Comparison of ENCODE assay signal across 35 cellular contexts in the genomic region with DNA sequence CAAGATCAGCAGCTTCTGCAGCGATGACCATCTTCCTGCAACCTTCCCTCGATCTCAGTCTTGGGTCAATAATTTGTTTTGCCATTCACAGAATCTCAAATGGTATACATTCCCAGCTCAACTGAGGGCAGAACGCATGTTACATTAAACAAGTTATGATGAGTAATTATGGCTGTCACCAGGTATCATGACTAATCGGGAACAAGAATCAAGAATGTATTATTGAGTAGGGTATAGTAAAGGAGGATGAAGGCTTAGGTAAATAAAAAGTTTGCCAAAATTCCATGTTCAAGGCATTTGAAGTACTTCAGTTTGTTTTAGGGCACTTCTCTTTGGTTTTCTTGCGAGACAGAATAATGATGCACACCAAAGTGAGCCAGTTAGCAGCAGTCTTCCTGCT.
"Had no signal": no experiment of that assay in that cellular context is flagged by ENCODE, and none has a peak within 500 bp of the region (broad histone marks: within the 10 kb centered on the region; RNA-seq: fewer than 3 reads in every experiment).

No MANE protein-coding gene starts in this region.

- H2AFZ ChIP-seq: PC-9 had no signal

- H3K36me3 ChIP-seq: ascending aorta, cardiac muscle cell, SJCRH30 had no signal

- ATAC-seq: activated CD8-positive, alpha-beta T cell treated with anti-CD3 and anti-CD28 coated beads for 36 hours; activated T-cell treated with anti-CD3 and anti-CD28 coated beads, Interleukin-2, amount 50 U/mL, for 72 hours; activated T-helper 17 cell treated with anti-CD3 and anti-CD28 coated beads, Interleukin-2, amount 50 U/mL, for 72 hours; body of pancreas had no signal

- H3K27me3 Mint-ChIP-seq: activated CD4-positive, alpha-beta T cell treated with anti-CD3 and anti-CD28 coated beads, Interleukin-2, amount 10 ng/mL, durations not matched to agents 24 days and 14 days; activated CD8-positive, alpha-beta T cell treated with anti-CD3 and anti-CD28 coated beads for 36 hours; activated naive CD8-positive, alpha-beta T cell treated with anti-CD3 and anti-CD28 coated beads for 36 hours; activated T-helper 17 cell treated with anti-CD3 and anti-CD28 coated beads, Interleukin-2, amount 50 U/mL, for 72 hours; central memory CD8-positive, alpha-beta T cell had no signal

- H3K27ac Mint-ChIP-seq: activated CD4-positive, alpha-beta T cell treated with anti-CD3 and anti-CD28 coated beads, Interleukin-2, amount 10 ng/mL, durations not matched to agents 24 days and 14 days; activated CD8-positive, alpha-beta T cell treated with anti-CD3 and anti-CD28 coated beads for 36 hours; activated naive CD8-positive, alpha-beta T cell treated with anti-CD3 and anti-CD28 coated beads for 36 hours; activated T-cell treated with anti-CD3 and anti-CD28 coated beads, Interleukin-2, amount 50 U/mL, for 72 hours; activated T-helper 17 cell treated with anti-CD3 and anti-CD28 coated beads, Interleukin-2, amount 50 U/mL, for 72 hours; T-helper 1 cell treated with Interleukin-12 subunit alpha and Interleukin-12 subunit beta and Interleukin-4 antibody, amounts not matched to agents 30 μg/mL and 1 μg/mL, for 36 hours; T-helper 2 cell treated with Interferon-gamma antibody and Interleukin-4, amounts not matched to agents 5 μg/mL and 100 μg/mL, for 36 hours had no signal

- FAIRE-seq: RCC 7860, TTC549 had no signal

- H3K36me3 Mint-ChIP-seq: activated naive CD8-positive, alpha-beta T cell treated with anti-CD3 and anti-CD28 coated beads for 36 hours had no signal

- H3K4me1 ChIP-seq: ascending aorta, body of pancreas, SJCRH30 had no signal

- H3K4me1 Mint-ChIP-seq: activated CD4-positive, alpha-beta T cell treated with anti-CD3 and anti-CD28 coated beads, Interleukin-2, amount 10 ng/mL, durations not matched to agents 24 days and 14 days; activated naive CD8-positive, alpha-beta T cell treated with anti-CD3 and anti-CD28 coated beads for 36 hours; activated T-helper 17 cell treated with anti-CD3 and anti-CD28 coated beads, Interleukin-2, amount 50 U/mL, for 72 hours; central memory CD8-positive, alpha-beta T cell had no signal

- H3K9me3 ChIP-seq: ascending aorta, body of pancreas, SJCRH30 had no signal

- H3K4me2 ChIP-seq: PC-9 had no signal

- H3K27ac ChIP-seq: ascending aorta, body of pancreas, cardiac muscle cell, PC-9, SJCRH30, SK-N-MC had no signal

- H3K4me3 ChIP-seq: ascending aorta, body of pancreas, cardiac muscle cell, PC-9, SJCRH30, SK-N-MC had no signal

- DNase-seq: activated CD4-positive, alpha-beta T cell treated with anti-CD3 and anti-CD28 coated beads, Interleukin-2, amount 10 ng/mL, durations not matched to agents 24 days and 14 days; activated CD4-positive, alpha-beta T cell treated with anti-CD3 and anti-CD28 coated beads, Interleukin-2, amount 50 U/mL, for 4 hours; activated CD8-positive, alpha-beta T cell treated with anti-CD3 and anti-CD28 coated beads for 36 hours; activated effector memory CD4-positive, alpha-beta T cell treated with anti-CD3 and anti-CD28 coated beads, Interleukin-2, amount 50 U/mL, for 16 hours; activated naive CD4-positive, alpha-beta T cell; activated naive CD4-positive, alpha-beta T cell treated with anti-CD3 and anti-CD28 coated beads, Interleukin-2, amount 50 U/mL, for 16 hours; activated naive CD8-positive, alpha-beta T cell treated with anti-CD3 and anti-CD28 coated beads for 36 hours; activated T-cell treated with anti-CD3 and anti-CD28 coated beads, Interleukin-2, amount 50 U/mL, for 1 hour; activated T-cell treated with anti-CD3 and anti-CD28 coated beads, Interleukin-2, amount 50 U/mL, for 72 hours; amygdala; body of pancreas; Kasumi-1; KG1; MM.1S; MV-4-11; NCI-H1092; NCI-H1436 treated with DMSO at 0.1 percent for 48 hours; NCI-H1694 treated with DMSO at 0.1 percent for 48 hours; NCI-H2029; NCI-H510A; NCI-H526; NCI-H748 treated with DMSO at 0.1 percent for 48 hours; NK-92 treated with Interleukin-12 subunit alpha and Interleukin-12 subunit beta, amount 100 ng/mL, for 24 hours; PC-9; SHP77; SJCRH30 had no signal

- H3K9me3 Mint-ChIP-seq: activated CD4-positive, alpha-beta T cell treated with anti-CD3 and anti-CD28 coated beads, Interleukin-2, amount 10 ng/mL, durations not matched to agents 24 days and 14 days; activated CD8-positive, alpha-beta T cell treated with anti-CD3 and anti-CD28 coated beads for 36 hours; activated naive CD8-positive, alpha-beta T cell treated with anti-CD3 and anti-CD28 coated beads for 36 hours; activated T-cell treated with anti-CD3 and anti-CD28 coated beads, Interleukin-2, amount 50 U/mL, for 72 hours; activated T-helper 17 cell treated with anti-CD3 and anti-CD28 coated beads, Interleukin-2, amount 50 U/mL, for 72 hours; central memory CD8-positive, alpha-beta T cell; T-helper 1 cell treated with Interleukin-12 subunit alpha and Interleukin-12 subunit beta and Interleukin-4 antibody, amounts not matched to agents 30 μg/mL and 1 μg/mL, for 36 hours; T-helper 2 cell treated with Interferon-gamma antibody and Interleukin-4, amounts not matched to agents 5 μg/mL and 100 μg/mL, for 36 hours had no signal

- H3K4me3 Mint-ChIP-seq: activated CD4-positive, alpha-beta T cell treated with anti-CD3 and anti-CD28 coated beads, Interleukin-2, amount 10 ng/mL, durations not matched to agents 24 days and 14 days; activated CD8-positive, alpha-beta T cell treated with anti-CD3 and anti-CD28 coated beads for 36 hours; activated naive CD8-positive, alpha-beta T cell treated with anti-CD3 and anti-CD28 coated beads for 36 hours; activated T-cell treated with anti-CD3 and anti-CD28 coated beads, Interleukin-2, amount 50 U/mL, for 72 hours; activated T-helper 17 cell treated with anti-CD3 and anti-CD28 coated beads, Interleukin-2, amount 50 U/mL, for 72 hours; central memory CD8-positive, alpha-beta T cell; T-helper 1 cell treated with Interleukin-12 subunit alpha and Interleukin-12 subunit beta and Interleukin-4 antibody, amounts not matched to agents 30 μg/mL and 1 μg/mL, for 36 hours; T-helper 2 cell treated with Interferon-gamma antibody and Interleukin-4, amounts not matched to agents 5 μg/mL and 100 μg/mL, for 36 hours had no signal

- H3K27me3 ChIP-seq: ascending aorta, body of pancreas, cardiac muscle cell, SJCRH30 had no signal
